ENCODE assay signal across 1 cellular context in the genomic region with DNA sequence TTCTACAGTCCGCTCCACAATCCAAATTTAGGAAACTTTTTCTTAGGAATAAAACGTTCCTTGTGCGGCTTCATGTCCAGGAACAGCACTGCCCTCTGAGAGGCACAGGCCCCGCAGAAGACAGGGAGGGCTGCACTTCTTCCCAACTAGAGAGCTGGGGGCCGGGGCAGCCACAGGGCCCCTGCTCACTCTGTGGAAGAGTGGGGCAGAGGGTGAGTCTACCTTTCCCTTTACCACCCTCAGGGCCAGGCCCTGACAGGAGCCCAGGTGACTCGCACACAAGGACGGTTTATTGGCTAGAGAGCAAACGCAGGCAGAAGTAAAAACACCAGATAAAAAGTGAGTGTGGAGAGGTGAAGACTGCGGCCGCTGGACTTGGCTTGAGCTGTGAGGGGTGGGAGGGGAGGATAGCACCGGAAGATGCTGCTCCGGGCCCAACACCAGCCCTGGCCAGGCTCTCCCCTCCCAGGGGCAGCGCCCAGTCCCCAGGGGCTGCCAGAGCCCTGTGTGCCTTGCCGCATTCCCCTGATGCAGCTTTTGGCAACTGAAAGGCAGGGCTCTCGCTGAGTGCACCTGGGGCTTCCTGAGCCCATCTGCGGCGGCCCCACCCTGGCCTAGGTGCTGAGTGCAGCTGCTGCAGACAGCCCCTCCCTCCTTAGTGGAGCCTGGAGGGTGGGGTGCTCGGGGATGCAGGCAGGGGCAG.
TF ChIP-seq lines count a peak whose summit lies in the region.

No MANE protein-coding gene starts in this region.

TF ChIP-seq in endothelial cell of umbilical vein, 7 proteins besides CTCF, POLR2A, EP300 and RAD21 (continued from another document):
- TF ChIP-seq JUN (IDR thresholded peaks at IDR 0.05; ENCODE audit: borderline replicate concordance, insufficient read depth, insufficient read length, low read depth): no peak
- no peak for TF ChIP-seq MYC (IDR thresholded peaks at IDR 0.05; ENCODE audit: low read depth, low read length)
- TF ChIP-seq GATA2 (IDR thresholded peaks at IDR 0.05; ENCODE audit: insufficient read depth, insufficient read length, low read depth, low read length): no peak
- no peak for TF ChIP-seq FOS (IDR thresholded peaks at IDR 0.05; ENCODE audit: borderline replicate concordance, insufficient read depth, low read length)
- no peak for TF ChIP-seq EZH2 (IDR thresholded peaks at IDR 0.05; ENCODE audit: borderline replicate concordance, low read depth, low read length, severe bottlenecking)
- TF ChIP-seq POLR2AphosphoS5 (IDR thresholded peaks at IDR 0.05; ENCODE audit: insufficient read depth, low read depth, low read length): no peak
